Comparison of ENCODE assay signal across 1 cellular context in genomic region chr4:142408003-142408441, GRCh38.
TF ChIP-seq lines count a peak whose summit lies in the region.

No MANE protein-coding gene starts in this region.

TF ChIP-seq in H1, 55 proteins besides CTCF, POLR2A, EP300 and RAD21:
- peak; percentile 69; the same call in 1 of the 2 replicates for TF ChIP-seq TEAD4 (IDR thresholded peaks at IDR 0.05; ENCODE audit: low read depth, low read length)
- TF ChIP-seq ASH2L (IDR thresholded peaks at IDR 0.05; ENCODE audit: low read length): no peak
TF ChIP-seq in H1: peak in this region for 1.
